In the genomic region with DNA sequence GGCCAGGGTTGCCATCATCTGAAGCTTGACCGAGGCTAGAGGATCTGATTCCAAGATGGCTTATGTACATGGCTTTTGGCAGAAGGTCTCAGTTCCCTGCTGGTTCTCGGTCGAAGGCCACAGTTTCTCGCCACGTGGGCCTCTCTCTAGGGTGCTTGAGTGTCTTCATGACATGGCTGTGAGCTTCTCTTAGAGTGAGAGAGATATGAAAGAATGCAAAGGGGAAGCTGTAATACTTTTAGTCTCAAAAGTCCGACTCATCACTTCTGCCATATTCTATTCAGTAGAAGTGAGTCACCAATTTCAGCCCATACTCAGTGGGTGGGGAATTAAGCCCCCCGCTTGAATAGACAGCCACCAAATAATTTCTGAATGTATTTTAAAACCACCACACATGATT, we compare ENCODE assay signal across 11 cellular contexts.
DNase-seq lines count a peak whose midpoint lies in the region; ATAC-seq and TF ChIP-seq lines count a peak whose summit lies in the region.
"Had no signal": no experiment of that assay in that cellular context is flagged by ENCODE, and none has a peak within 500 bp of the region (broad histone marks: within the 10 kb centered on the region; RNA-seq: fewer than 3 reads in every experiment).

No MANE protein-coding gene starts in this region.

- no peak for TF ChIP-seq RAD21 in IMR-90 (IDR thresholded peaks at IDR 0.05; ENCODE audit: low read length)

- 100% methylated on average over 1 of the region's 7 CpGs; no CpG with 5 or more reads in 1 of the 2 experiments for WGBS in IMR-90 (ENCODE audit: extremely low coverage in 2 of 2, insufficient read length in 1 of 2), 2 experiments
- WGBS in esophagus muscularis mucosa: 82% methylated on average over 7 of the region's 7 CpGs

- no peak for TF ChIP-seq EP300 in esophagus muscularis mucosa (IDR thresholded peaks at IDR 0.05)

- dilution Hi-C loops in IMR-90 (cut with HindIII; ENCODE audit: low sequenced_read_pairs, unreplicated experiment): no loop called here

- in situ Hi-C loops in IMR-90 (cut with MboI; ENCODE audit: low sequenced_read_pairs): no loop called here

- no peak overlapping the region for H2AFZ ChIP-seq in IMR-90 (replicated peaks; ENCODE audit: low read length, poor library complexity)

- peak overlapping the region; percentile 43; the same call in 1 of the 2 replicates for H3K14ac ChIP-seq in IMR-90 (replicated peaks; ENCODE audit: low read depth, low read length)

- CTCF ChIA-PET in CD4-positive, alpha-beta T cell (lab: Charles Lee): no interaction called here
- CTCF ChIA-PET in IMR-90 (lab: Yijun Ruan, JAX): no interaction called here

- H2AK5ac ChIP-seq in IMR-90 (ENCODE audit: low read depth, low read length): peak overlapping the region; percentile 36; the same call in 1 of the 2 replicates

- no peak for TF ChIP-seq CTCF in CD4-positive, alpha-beta T cell (IDR thresholded peaks at IDR 0.05)
- TF ChIP-seq CTCF in IMR-90 (conservative IDR thresholded peaks at IDR 0.05; ENCODE audit: low read depth, low read length) (no peak), esophagus muscularis mucosa (IDR thresholded peaks at IDR 0.05) (no peak)

- POLR2A ChIA-PET in CD4-positive, alpha-beta T cell (lab: Charles Lee): no interaction called here
- POLR2A ChIA-PET in IMR-90 (lab: Charles Lee; ENCODE audit: unreplicated experiment): no interaction called here

- H2BK5ac ChIP-seq in IMR-90 (ENCODE audit: low read depth, low read length, poor library complexity, severe bottlenecking): peak overlapping the region; percentile 57

- no peak overlapping the region for H3K9ac ChIP-seq in IMR-90 (ENCODE audit: low read depth, low read length)

- no peak overlapping the region for H3K4me2 ChIP-seq in IMR-90 (ENCODE audit: low read depth, low read length)

- H3K4me1 Mint-ChIP-seq in CD4-positive, alpha-beta T cell (ENCODE audit: low read depth): peaks cover 71% of the 10 kb centered on the region
- H3K4me1 Mint-ChIP-seq in central memory CD8-positive, alpha-beta T cell: peaks cover 64% of the 10 kb centered on the region
- H3K4me1 Mint-ChIP-seq in natural killer cell treated with Interleukin-12 subunit alpha and Interleukin-12 subunit beta and Interleukin-15 and Interleukin-18, amount 100 ng/mL, for 72 hours (ENCODE audit: low read depth in 2 of 2): peaks cover 42 to 54% of the 10 kb centered on the region in 2 donors

- H3K4me3 ChIP-seq in IMR-90 (ENCODE audit: insufficient read depth, low read depth, low read length): no peak overlapping the region
- H3K4me3 ChIP-seq in esophagus muscularis mucosa: no peak overlapping the region
- H3K4me3 ChIP-seq: upper lobe of left lung had no signal

- H3K23ac ChIP-seq in IMR-90 (ENCODE audit: low read depth, low read length): peak overlapping the region; percentile 22; the same call in 1 of the 2 replicates

- TF ChIP-seq POLR2A in IMR-90 (IDR thresholded peaks at IDR 0.05; ENCODE audit: low read depth, low read length) (no peak), esophagus muscularis mucosa (IDR thresholded peaks at IDR 0.05; ENCODE audit: low read depth) (no peak)

- no peak overlapping the region for H3K4me3 Mint-ChIP-seq in CD4-positive, alpha-beta T cell
- H3K4me3 Mint-ChIP-seq in central memory CD8-positive, alpha-beta T cell: peak overlapping the region; percentile 26
- peak overlapping the region; percentile 50 for H3K4me3 Mint-ChIP-seq in natural killer cell treated with Interleukin-12 subunit alpha and Interleukin-12 subunit beta and Interleukin-15 and Interleukin-18, amount 100 ng/mL, for 72 hours

- H3K9me3 Mint-ChIP-seq in CD4-positive, alpha-beta T cell: peaks cover 6% of the 10 kb centered on the region
- no peaks in the 10 kb centered on the region for H3K9me3 Mint-ChIP-seq in central memory CD8-positive, alpha-beta T cell
- H3K9me3 Mint-ChIP-seq in natural killer cell treated with Interleukin-12 subunit alpha and Interleukin-12 subunit beta and Interleukin-15 and Interleukin-18, amount 100 ng/mL, for 72 hours: peaks cover 18% of the 10 kb centered on the region

- H3K27me3 Mint-ChIP-seq in CD4-positive, alpha-beta T cell: no peaks in the 10 kb centered on the region
- no peaks in the 10 kb centered on the region for H3K27me3 Mint-ChIP-seq in central memory CD8-positive, alpha-beta T cell
- H3K27me3 Mint-ChIP-seq in natural killer cell treated with Interleukin-12 subunit alpha and Interleukin-12 subunit beta and Interleukin-15 and Interleukin-18, amount 100 ng/mL, for 72 hours: no peaks in the 10 kb centered on the region

- H2BK15ac ChIP-seq in IMR-90 (ENCODE audit: low read depth, low read length): no peak overlapping the region

- no peak overlapping the region for H4K91ac ChIP-seq in IMR-90 (ENCODE audit: insufficient read depth, low read depth, low read length)

- BruUV-seq in IMR-90 (replicated peaks; lab: Mats Ljungman, UMichigan): no TSS peak

- peaks cover 9% of the 10 kb centered on the region for H3K9me3 ChIP-seq in CD4-positive, alpha-beta T cell (ENCODE audit: control insufficient read depth, low read length)
- H3K9me3 ChIP-seq in IMR-90 (ENCODE audit: control insufficient read depth, insufficient read depth, low read length) (no peaks in the 10 kb centered on the region), esophagus muscularis mucosa (no peaks in the 10 kb centered on the region)
- H3K9me3 ChIP-seq: upper lobe of left lung had no signal

- peaks cover 9% of the 10 kb centered on the region; the same call in 1 of the 2 replicates for H3K9me1 ChIP-seq in IMR-90 (ENCODE audit: insufficient read depth, low read length)

- H3K36me3 ChIP-seq in IMR-90 (ENCODE audit: control insufficient read depth, insufficient read depth, low read length) (no peaks in the 10 kb centered on the region), esophagus muscularis mucosa (no peaks in the 10 kb centered on the region)
- H3K36me3 ChIP-seq: upper lobe of left lung had no signal

- DNase-seq in CD4-positive, alpha-beta T cell: no peak
- peak; percentile 71 for DNase-seq in IMR-90
- no peak for DNase-seq in central memory CD8-positive, alpha-beta T cell (ENCODE audit: low spot score in 2 of 2)
- DNase-seq in natural killer cell treated with Interleukin-12 subunit alpha and Interleukin-12 subunit beta and Interleukin-15 and Interleukin-18, amount 100 ng/mL, for 72 hours (ENCODE audit: low spot score): no peak
- DNase-seq in DMS153 treated with DMSO at 0.1 percent for 48 hours (lab: John Stamatoyannopoulos, UW; ENCODE audit: unreplicated experiment): no peak
- no peak for DNase-seq in esophagus muscularis mucosa (ENCODE audit: extremely low spot score)
- no peak for DNase-seq in pons (ENCODE audit: low spot score)
- DNase-seq: effector CD4-positive, alpha-beta T cell; nucleus accumbens; upper lobe of left lung had no signal

- peak overlapping the region; percentile 67; the same call in 1 of the 2 replicates for H3K18ac ChIP-seq in IMR-90 (ENCODE audit: low read depth, low read length)

- no peaks in the 10 kb centered on the region for H4K20me1 ChIP-seq in IMR-90 (ENCODE audit: insufficient read depth, low read length)

- H3K56ac ChIP-seq in IMR-90 (ENCODE audit: extremely low read depth, insufficient read depth, low read length): no peak overlapping the region

- H2BK120ac ChIP-seq in IMR-90 (ENCODE audit: low read depth, low read length): no peak overlapping the region

- H3K27me3 ChIP-seq in CD4-positive, alpha-beta T cell (ENCODE audit: control insufficient read depth, insufficient read depth, low read length): no peaks in the 10 kb centered on the region
- H3K27me3 ChIP-seq in IMR-90 (ENCODE audit: control insufficient read depth, insufficient read depth, low read length) (no peaks in the 10 kb centered on the region), esophagus muscularis mucosa (no peaks in the 10 kb centered on the region)
- H3K27me3 ChIP-seq: upper lobe of left lung had no signal

- peaks cover 66% of the 10 kb centered on the region for H3K36me3 Mint-ChIP-seq in CD4-positive, alpha-beta T cell (ENCODE audit: low read depth)
- peaks cover 8% of the 10 kb centered on the region for H3K36me3 Mint-ChIP-seq in central memory CD8-positive, alpha-beta T cell (ENCODE audit: insufficient read depth)
- peaks cover 23% of the 10 kb centered on the region for H3K36me3 Mint-ChIP-seq in natural killer cell treated with Interleukin-12 subunit alpha and Interleukin-12 subunit beta and Interleukin-15 and Interleukin-18, amount 100 ng/mL, for 72 hours

- peaks cover 7% of the 10 kb centered on the region for H3K4me1 ChIP-seq in IMR-90 (ENCODE audit: control insufficient read depth, insufficient read depth, low read length)
- peaks cover 25 to 50% (median 30%) of the 10 kb centered on the region in 4 donors for H3K4me1 ChIP-seq in esophagus muscularis mucosa

- H3K4ac ChIP-seq in IMR-90 (ENCODE audit: low read depth, low read length): peak overlapping the region; percentile 54; the same call in 1 of the 2 replicates

- peak overlapping the region; percentile 1 for H3K27ac Mint-ChIP-seq in CD4-positive, alpha-beta T cell
- peak overlapping the region; percentile 69 for H3K27ac Mint-ChIP-seq in central memory CD8-positive, alpha-beta T cell (ENCODE audit: low read depth)
- H3K27ac Mint-ChIP-seq in natural killer cell treated with Interleukin-12 subunit alpha and Interleukin-12 subunit beta and Interleukin-15 and Interleukin-18, amount 100 ng/mL, for 72 hours: peak overlapping the region; percentile 2 to 17

- H3K27ac ChIP-seq in CD4-positive, alpha-beta T cell (ENCODE audit: low read depth, low read length): no peak overlapping the region
- H3K27ac ChIP-seq in IMR-90 (ENCODE audit: insufficient read depth, low read length): peak overlapping the region; percentile 42; the same call in 1 of the 2 replicates
- H3K27ac ChIP-seq in esophagus muscularis mucosa (replicated peaks in 1 of 4): peak overlapping the region in 1 of 4 donors; percentile 42

- peak overlapping the region; percentile 3; the same call in 1 of the 2 replicates for H4K5ac ChIP-seq in IMR-90 (ENCODE audit: low read depth, low read length)

- no peak for ATAC-seq in CD4-positive, alpha-beta T cell (ENCODE audit: poor library complexity)
- ATAC-seq in IMR-90 (ENCODE audit: low read depth) (peak; percentile 45), HG02759 (IDR thresholded peaks at IDR 0.05; ENCODE audit: unreplicated experiment) (no peak)
- no peak for ATAC-seq in central memory CD8-positive, alpha-beta T cell (replicated peaks; ENCODE audit: extremely low read depth, poor library complexity, severe bottlenecking)
- no peak for ATAC-seq in natural killer cell treated with Interleukin-12 subunit alpha and Interleukin-12 subunit beta and Interleukin-15 and Interleukin-18, amount 100 ng/mL, for 72 hours

- peaks cover 32 to 55% of the 10 kb centered on the region in 2 experiments for H3K79me1 ChIP-seq in IMR-90 (ENCODE audit: low read depth in 1 of 2, low read length in 2 of 2)

- H4K8ac ChIP-seq in IMR-90 (ENCODE audit: low read depth in 2 of 2, low read length in 2 of 2): peak overlapping the region in 1 of 2 experiments; percentile 26; a peak in 1 of 4 replicates

- H2AK9ac ChIP-seq in IMR-90 (replicated peaks; ENCODE audit: low read depth, low read length, poor library complexity): no peak overlapping the region

- intact Hi-C loops in CD4-positive, alpha-beta T cell (cut with DNase I, micrococcal nuclease): no loop called here
- intact Hi-C loops in IMR-90 (cut with micrococcal nuclease): no loop called here
- intact Hi-C loops in esophagus muscularis mucosa (cut with DNase I): no loop called here

- no peak overlapping the region for H2BK20ac ChIP-seq in IMR-90 (ENCODE audit: low read depth, low read length)

TF ChIP-seq in IMR-90, 13 proteins besides CTCF, POLR2A, EP300 and RAD21 (continues in another document):
- TF ChIP-seq MAFK (IDR thresholded peaks at IDR 0.05; ENCODE audit: low read depth, low read length): peak; percentile 94

Comparison
In these comparisons a context has a peak if more than half of its experiments do, and no peak if none do; other contexts are left out.
1. H3K27ac Mint-ChIP-seq: peak in every context shown above with its lines; median percentile 69 in central memory CD8-positive, alpha-beta T cell; 10 in natural killer cell treated with Interleukin-12 subunit alpha and Interleukin-12 subunit beta and Interleukin-15 and Interleukin-18, amount 100 ng/mL, for 72 hours; 1 in CD4-positive, alpha-beta T cell.